ENCODE assay signal across 1 cellular context in genomic region chr5:156896545-156896944, GRCh38.
TF ChIP-seq lines count a peak whose summit lies in the region.

No MANE protein-coding gene starts in this region.

TF ChIP-seq in GM23338, 12 proteins besides CTCF, POLR2A, EP300 and RAD21 (continued from another document):
- TF ChIP-seq ZNF462 (CRISPR knock-in tag; IDR thresholded peaks at IDR 0.05) = no peak
- no peak for TF ChIP-seq NANOG (IDR thresholded peaks at IDR 0.05; ENCODE audit: borderline replicate concordance)
- TF ChIP-seq POLR2AphosphoS5 (IDR thresholded peaks at IDR 0.05; ENCODE audit: low read depth) = no peak
- TF ChIP-seq EZH2 (IDR thresholded peaks at IDR 0.05; ENCODE audit: low read depth, unreplicated experiment) = no peak
- TF ChIP-seq CREB1 (CRISPR knock-in tag; IDR thresholded peaks at IDR 0.05; ENCODE audit: low read depth) = no peak
- no peak for TF ChIP-seq REST (IDR thresholded peaks at IDR 0.05; ENCODE audit: unreplicated experiment)
- no peak for TF ChIP-seq ETS1 (IDR thresholded peaks at IDR 0.05)
- TF ChIP-seq STAT1 (IDR thresholded peaks at IDR 0.05; ENCODE audit: unreplicated experiment) = no peak
- TF ChIP-seq JUNB (IDR thresholded peaks at IDR 0.05; ENCODE audit: unreplicated experiment) = no peak
- TF ChIP-seq ZNF331 (CRISPR knock-in tag; IDR thresholded peaks at IDR 0.05; ENCODE audit: low read depth) = no peak
- TF ChIP-seq ZNF114 (CRISPR knock-in tag; IDR thresholded peaks at IDR 0.05) = no peak
TF ChIP-seq in GM23338: peak in this region for 0.
